Comparison of ENCODE assay signal across 1 cellular context in genomic region chr12:43836455-43836989, GRCh38.
TF ChIP-seq lines count a peak whose summit lies in the region.

No MANE protein-coding gene starts in this region.

TF ChIP-seq in GM12878, 131 proteins besides CTCF, POLR2A, EP300 and RAD21 (continued from another document):
- TF ChIP-seq BCLAF1 (IDR thresholded peaks at IDR 0.05) = no peak
- no peak for TF ChIP-seq REST (IDR thresholded peaks at IDR 0.05; ENCODE audit: low read depth, low read length)
- no peak for TF ChIP-seq RBBP5 (conservative IDR thresholded peaks at IDR 0.05)
- no peak for TF ChIP-seq HDAC6 (IDR thresholded peaks at IDR 0.05; ENCODE audit: unreplicated experiment)
- TF ChIP-seq ZNF622 (IDR thresholded peaks at IDR 0.05) = no peak
- 0 out of 2 replicates have a peak, but pooled peaks have one; percentile 22 for TF ChIP-seq MTA2 (IDR thresholded peaks at IDR 0.05; ENCODE audit: low read depth)
- no peak for TF ChIP-seq KAT2A (conservative IDR thresholded peaks at IDR 0.05; ENCODE audit: control insufficient read depth, low read depth, low read length)
- no peak for TF ChIP-seq TCF3 (IDR thresholded peaks at IDR 0.05; ENCODE audit: borderline replicate concordance, insufficient read depth, low read depth, low read length)
- no peak for TF ChIP-seq ZNF217 (IDR thresholded peaks at IDR 0.05)
- no peak for TF ChIP-seq CHD4 (IDR thresholded peaks at IDR 0.05)
- peak; percentile 44; the same call in 1 of the 2 replicates for TF ChIP-seq ZNF384 (IDR thresholded peaks at IDR 0.05; ENCODE audit: borderline replicate concordance, low read depth, low read length)
- no peak for TF ChIP-seq JUNB (IDR thresholded peaks at IDR 0.05)
- no peak for TF ChIP-seq CUX1 (IDR thresholded peaks at IDR 0.05; ENCODE audit: insufficient replicate concordance, low read depth, low read length)
- no peak for TF ChIP-seq USF2 (IDR thresholded peaks at IDR 0.05; ENCODE audit: borderline replicate concordance, low read depth, low read length)
